ENCODE assay signal across 1 cellular context in the genomic region with DNA sequence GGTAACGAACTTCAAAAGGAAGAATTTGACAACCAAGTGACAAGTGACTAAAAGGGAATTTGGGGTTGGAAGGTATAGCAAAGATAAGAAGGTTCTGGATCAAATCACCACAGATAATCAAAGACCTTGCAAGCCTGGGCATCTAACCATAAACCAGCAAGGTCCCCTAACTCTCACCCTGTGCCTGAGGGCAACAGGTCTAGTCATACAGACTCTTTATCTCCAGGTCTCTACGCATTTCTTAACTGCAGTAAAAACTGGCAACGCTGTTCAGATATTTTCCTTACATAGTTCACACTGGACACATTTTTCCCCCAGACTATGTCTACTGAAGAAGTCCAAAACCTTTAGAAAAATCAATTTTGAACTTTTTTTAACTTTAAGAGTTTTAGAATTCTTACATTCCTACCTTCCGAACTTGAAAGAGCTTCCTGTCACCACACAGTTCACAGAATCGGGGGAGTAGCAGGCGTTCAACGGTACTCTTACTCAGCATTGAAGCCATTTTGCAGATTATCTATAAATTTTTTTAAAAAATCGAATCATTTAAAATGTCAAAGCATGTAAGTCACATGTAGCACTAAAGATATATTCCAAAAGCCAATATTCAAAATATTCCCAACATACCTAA.
TF ChIP-seq lines count a peak whose summit lies in the region.

No MANE protein-coding gene starts in this region.

TF ChIP-seq in SK-N-SH, 30 proteins besides CTCF, POLR2A, EP300 and RAD21 (continued from another document):
- TF ChIP-seq NRF1 (IDR thresholded peaks at IDR 0.05; ENCODE audit: low read depth, low read length) (no peak), FOXJ3 (CRISPR knock-in tag; IDR thresholded peaks at IDR 0.05) (no peak), TEAD4 (IDR thresholded peaks at IDR 0.05; ENCODE audit: borderline replicate concordance, insufficient read depth) (no peak), RXRA (IDR thresholded peaks at IDR 0.05; ENCODE audit: borderline replicate concordance, low read depth) (no peak), FOXM1 (IDR thresholded peaks at IDR 0.05; ENCODE audit: low read depth) (no peak), NFIC (IDR thresholded peaks at IDR 0.05; ENCODE audit: borderline replicate concordance) (no peak), FOSL2 (IDR thresholded peaks at IDR 0.05; ENCODE audit: borderline replicate concordance, low read depth) (no peak), CHD2 (IDR thresholded peaks at IDR 0.05; ENCODE audit: low read length, partially characterized antibody) (no peak), EZH2phosphoT487 (IDR thresholded peaks at IDR 0.05; ENCODE audit: borderline replicate concordance, low read depth) (no peak), SMC3 (IDR thresholded peaks at IDR 0.05; ENCODE audit: low read depth, low read length) (no peak), RFX5 (IDR thresholded peaks at IDR 0.05; ENCODE audit: low read length) (no peak), GATA2 (CRISPR knock-in tag; IDR thresholded peaks at IDR 0.05) (no peak)
- TF ChIP-seq, protein P1, sequence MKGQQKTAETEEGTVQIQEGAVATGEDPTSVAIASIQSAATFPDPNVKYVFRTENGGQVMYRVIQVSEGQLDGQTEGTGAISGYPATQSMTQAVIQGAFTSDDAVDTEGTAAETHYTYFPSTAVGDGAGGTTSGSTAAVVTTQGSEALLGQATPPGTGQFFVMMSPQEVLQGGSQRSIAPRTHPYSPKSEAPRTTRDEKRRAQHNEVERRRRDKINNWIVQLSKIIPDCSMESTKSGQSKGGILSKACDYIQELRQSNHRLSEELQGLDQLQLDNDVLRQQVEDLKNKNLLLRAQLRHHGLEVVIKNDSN (IDR thresholded peaks at IDR 0.05; ENCODE audit: borderline replicate concordance, low read depth), result no peak
- TF ChIP-seq, protein P2, sequence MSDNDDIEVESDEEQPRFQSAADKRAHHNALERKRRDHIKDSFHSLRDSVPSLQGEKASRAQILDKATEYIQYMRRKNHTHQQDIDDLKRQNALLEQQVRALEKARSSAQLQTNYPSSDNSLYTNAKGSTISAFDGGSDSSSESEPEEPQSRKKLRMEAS (IDR thresholded peaks at IDR 0.05; ENCODE audit: low read depth), result no peak
- TF ChIP-seq, protein P3, sequence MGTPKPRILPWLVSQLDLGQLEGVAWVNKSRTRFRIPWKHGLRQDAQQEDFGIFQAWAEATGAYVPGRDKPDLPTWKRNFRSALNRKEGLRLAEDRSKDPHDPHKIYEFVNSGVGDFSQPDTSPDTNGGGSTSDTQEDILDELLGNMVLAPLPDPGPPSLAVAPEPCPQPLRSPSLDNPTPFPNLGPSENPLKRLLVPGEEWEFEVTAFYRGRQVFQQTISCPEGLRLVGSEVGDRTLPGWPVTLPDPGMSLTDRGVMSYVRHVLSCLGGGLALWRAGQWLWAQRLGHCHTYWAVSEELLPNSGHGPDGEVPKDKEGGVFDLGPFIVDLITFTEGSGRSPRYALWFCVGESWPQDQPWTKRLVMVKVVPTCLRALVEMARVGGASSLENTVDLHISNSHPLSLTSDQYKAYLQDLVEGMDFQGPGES (IDR thresholded peaks at IDR 0.05; ENCODE audit: low read depth, low read length), result no peak
- TF ChIP-seq, protein P4, sequence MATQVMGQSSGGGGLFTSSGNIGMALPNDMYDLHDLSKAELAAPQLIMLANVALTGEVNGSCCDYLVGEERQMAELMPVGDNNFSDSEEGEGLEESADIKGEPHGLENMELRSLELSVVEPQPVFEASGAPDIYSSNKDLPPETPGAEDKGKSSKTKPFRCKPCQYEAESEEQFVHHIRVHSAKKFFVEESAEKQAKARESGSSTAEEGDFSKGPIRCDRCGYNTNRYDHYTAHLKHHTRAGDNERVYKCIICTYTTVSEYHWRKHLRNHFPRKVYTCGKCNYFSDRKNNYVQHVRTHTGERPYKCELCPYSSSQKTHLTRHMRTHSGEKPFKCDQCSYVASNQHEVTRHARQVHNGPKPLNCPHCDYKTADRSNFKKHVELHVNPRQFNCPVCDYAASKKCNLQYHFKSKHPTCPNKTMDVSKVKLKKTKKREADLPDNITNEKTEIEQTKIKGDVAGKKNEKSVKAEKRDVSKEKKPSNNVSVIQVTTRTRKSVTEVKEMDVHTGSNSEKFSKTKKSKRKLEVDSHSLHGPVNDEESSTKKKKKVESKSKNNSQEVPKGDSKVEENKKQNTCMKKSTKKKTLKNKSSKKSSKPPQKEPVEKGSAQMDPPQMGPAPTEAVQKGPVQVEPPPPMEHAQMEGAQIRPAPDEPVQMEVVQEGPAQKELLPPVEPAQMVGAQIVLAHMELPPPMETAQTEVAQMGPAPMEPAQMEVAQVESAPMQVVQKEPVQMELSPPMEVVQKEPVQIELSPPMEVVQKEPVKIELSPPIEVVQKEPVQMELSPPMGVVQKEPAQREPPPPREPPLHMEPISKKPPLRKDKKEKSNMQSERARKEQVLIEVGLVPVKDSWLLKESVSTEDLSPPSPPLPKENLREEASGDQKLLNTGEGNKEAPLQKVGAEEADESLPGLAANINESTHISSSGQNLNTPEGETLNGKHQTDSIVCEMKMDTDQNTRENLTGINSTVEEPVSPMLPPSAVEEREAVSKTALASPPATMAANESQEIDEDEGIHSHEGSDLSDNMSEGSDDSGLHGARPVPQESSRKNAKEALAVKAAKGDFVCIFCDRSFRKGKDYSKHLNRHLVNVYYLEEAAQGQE (IDR thresholded peaks at IDR 0.05; ENCODE audit: low read depth, low read length), result no peak
